ENCODE assay signal across 7 cellular contexts in genomic region chr19:45682117-45682516, GRCh38. TPM values are rescaled to one million over a fixed set of nuclear protein-coding genes. Genes with fewer than 3 reads are reported as not detected.
DNase-seq lines count a peak whose midpoint lies in the region; ATAC-seq, FAIRE-seq and TF ChIP-seq lines count a peak whose summit lies in the region.
"Had no signal": no experiment of that assay in that cellular context is flagged by ENCODE, and none has a peak within 500 bp of the region (broad histone marks: within the 10 kb centered on the region; RNA-seq: fewer than 3 reads in every experiment).

No MANE protein-coding gene starts in this region.

- H3K79me1 ChIP-seq in H1 (ENCODE audit: low read depth, low read length) = no peaks in the 10 kb centered on the region

- H3K4me2 ChIP-seq in H1 (ENCODE audit: insufficient read depth in 1 of 2, low read depth in 2 of 2, low read length in 2 of 2) = peak overlapping the region; percentile 2 to 81; a peak in 3 of 4 replicates

- H3K4ac ChIP-seq in H1 (replicated peaks; ENCODE audit: insufficient read length, low read depth, low read length) = no peak overlapping the region

- H2BK5ac ChIP-seq in H1 (ENCODE audit: low read depth, low read length) = no peak overlapping the region

- peaks cover 5% of the 10 kb centered on the region for H3K23me2 ChIP-seq in H1 (ENCODE audit: low read depth, low read length)

- 74% methylated on average over 8 of the region's 8 CpGs; no CpG with 5 or more reads in 1 of the 2 experiments for WGBS in H1 (ENCODE audit: extremely low coverage in 1 of 2, insufficient coverage in 1 of 2, insufficient read length in 1 of 2, insufficient replicate concordance in 2 of 2, low coverage in 1 of 2, low lambda C conversion rate in 2 of 2, missing lambda C conversion rate in 1 of 2), 2 experiments

- no peak overlapping the region for H3K18ac ChIP-seq in H1 (ENCODE audit: extremely low read depth, low read length)

- TF ChIP-seq EP300 in H1 (IDR thresholded peaks at IDR 0.05; ENCODE audit: borderline replicate concordance in 1 of 2, low read depth in 2 of 2, low read length in 2 of 2) = no peak

- H3K79me2 ChIP-seq in H1 (ENCODE audit: control insufficient read depth in 1 of 2, insufficient read depth in 2 of 2, low read length in 2 of 2) = no peaks in the 10 kb centered on the region

- H3K27me3 ChIP-seq in H1 (replicated peaks in 1 of 4; ENCODE audit: control insufficient read depth in 3 of 4, extremely low read depth in 1 of 4, insufficient read depth in 3 of 4, low read length in 3 of 4) (peaks cover 0 to 5% (median 0%) of the 10 kb centered on the region in 4 experiments; a peak in 3 of 7 replicates), stomach smooth muscle (ENCODE audit: control insufficient read depth in 1 of 2, insufficient read depth in 2 of 2, low read length in 2 of 2) (peaks cover 18 to 19% of the 10 kb centered on the region in 2 donors)

- intact Hi-C loops in activated CD4-positive, alpha-beta T cell treated with anti-CD3 and anti-CD28 coated beads for 36 hours (cut with DNase I, micrococcal nuclease) = no loop called here

- H3K9me3 Mint-ChIP-seq in activated CD4-positive, alpha-beta T cell treated with anti-CD3 and anti-CD28 coated beads, Interleukin-2, amount 10 ng/mL, durations not matched to agents 7 days and 5 days = no peaks in the 10 kb centered on the region
- no peaks in the 10 kb centered on the region for H3K9me3 Mint-ChIP-seq in activated CD4-positive, alpha-beta T cell treated with anti-CD3 and anti-CD28 coated beads for 36 hours (ENCODE audit: low read depth)
- H3K9me3 Mint-ChIP-seq: T-helper 1 cell treated with Interleukin-12 subunit alpha and Interleukin-12 subunit beta and Interleukin-4 antibody, amounts not matched to agents 30 μg/mL and 1 μg/mL, for 36 hours had no signal

- H2AFZ ChIP-seq in H1 (ENCODE audit: low read length) = no peak overlapping the region

- H3K4me3 Mint-ChIP-seq in activated CD4-positive, alpha-beta T cell treated with anti-CD3 and anti-CD28 coated beads, Interleukin-2, amount 10 ng/mL, durations not matched to agents 7 days and 5 days = peak overlapping the region; percentile 6
- no peak overlapping the region for H3K4me3 Mint-ChIP-seq in activated CD4-positive, alpha-beta T cell treated with anti-CD3 and anti-CD28 coated beads for 36 hours

- H2BK20ac ChIP-seq in H1 (ENCODE audit: low read length) = no peak overlapping the region

- CTCF ChIA-PET in activated CD4-positive, alpha-beta T cell treated with anti-CD3 and anti-CD28 coated beads, Interleukin-2, amount 10 ng/mL, durations not matched to agents 7 days and 5 days (lab: Charles Lee) = interaction anchor here (0.6 to 9.2 kb wide), 5 partner anchors 10 to 39 kb away, joined by 3 to 80 read pairs (median 3); partner anchors contain the start of genes QPCTL and SNRPD2
- CTCF ChIA-PET in activated CD4-positive, alpha-beta T cell treated with anti-CD3 and anti-CD28 coated beads for 36 hours (lab: Charles Lee) = interaction anchor here (0.5 to 2.6 kb wide), 7 partner anchors 8 to 280 kb away, joined by 3 to 20 read pairs (median 4); partner anchors contain the start of genes FBXO46, OPA3, QPCTL and SNRPD2
- CTCF ChIA-PET in H1 (lab: Charles Lee; ENCODE audit: partially characterized antibody) = interaction anchor here (0.7 to 9.6 kb wide), 11 partner anchors 9 to 202 kb away, joined by 3 to 98 read pairs (median 4); partner anchors contain the start of genes QPCTL, SIX5 and SNRPD2

- no peak overlapping the region for H2BK15ac ChIP-seq in H1 (ENCODE audit: low read length)

- POLR2A ChIA-PET in activated CD4-positive, alpha-beta T cell treated with anti-CD3 and anti-CD28 coated beads, Interleukin-2, amount 10 ng/mL, durations not matched to agents 7 days and 5 days (lab: Charles Lee) = no interaction called here
- POLR2A ChIA-PET in activated CD4-positive, alpha-beta T cell treated with anti-CD3 and anti-CD28 coated beads for 36 hours (lab: Charles Lee) = no interaction called here
- POLR2A ChIA-PET in H1 (lab: Charles Lee; ENCODE audit: partially characterized antibody) = interaction anchor here (0.6 to 5.1 kb wide), 6 partner anchors 8 to 216 kb away, joined by 3 to 34 read pairs (median 4); partner anchors contain the start of genes QPCTL and SNRPD2

- peaks cover 20% of the 10 kb centered on the region for H3K36me3 Mint-ChIP-seq in activated CD4-positive, alpha-beta T cell treated with anti-CD3 and anti-CD28 coated beads, Interleukin-2, amount 10 ng/mL, durations not matched to agents 7 days and 5 days (ENCODE audit: low read depth)
- peaks cover 26% of the 10 kb centered on the region for H3K36me3 Mint-ChIP-seq in activated CD4-positive, alpha-beta T cell treated with anti-CD3 and anti-CD28 coated beads for 36 hours (ENCODE audit: low read depth)

- H3K4me1 ChIP-seq in H1 (replicated peaks in 1 of 4; ENCODE audit: control insufficient read depth in 3 of 4, insufficient read depth in 4 of 4, low read length in 3 of 4) (peaks cover 0 to 7% (median 3%) of the 10 kb centered on the region in 4 experiments; a peak in 4 of 7 replicates), stomach smooth muscle (ENCODE audit: control insufficient read depth, insufficient read depth, low read length) (peaks cover 20% of the 10 kb centered on the region)

- no peak for FAIRE-seq in H1 (lab: Jason Lieb, UNC)

- TF ChIP-seq RAD21 in H1 (IDR thresholded peaks at IDR 0.05 in 1 of 2, conservative IDR thresholded peaks at IDR 0.05 in 1 of 2; ENCODE audit: low read depth in 2 of 2, low read length in 2 of 2) = no peak

- peaks cover 7% of the 10 kb centered on the region for H3K27me3 Mint-ChIP-seq in activated CD4-positive, alpha-beta T cell treated with anti-CD3 and anti-CD28 coated beads, Interleukin-2, amount 10 ng/mL, durations not matched to agents 7 days and 5 days
- no peaks in the 10 kb centered on the region for H3K27me3 Mint-ChIP-seq in activated CD4-positive, alpha-beta T cell treated with anti-CD3 and anti-CD28 coated beads for 36 hours

- H3K14ac ChIP-seq in H1 (ENCODE audit: insufficient read length) = no peak overlapping the region

- H3K4me3 ChIP-seq in H1 (ENCODE audit: extremely low read depth in 1 of 4, insufficient read depth in 2 of 4, low read depth in 3 of 4, low read length in 4 of 4) = peak overlapping the region in 2 of 4 experiments; percentile 33 to 57; a peak in 4 of 8 replicates
- peak overlapping the region in 1 of 2 donors; percentile 71 for H3K4me3 ChIP-seq in stomach smooth muscle (ENCODE audit: low read length in 2 of 2)

- H3K23ac ChIP-seq in H1 (ENCODE audit: insufficient read length) = no peak overlapping the region

- no peak for TF ChIP-seq POLR2A in H1 (IDR thresholded peaks at IDR 0.05; ENCODE audit: control extremely low read depth in 1 of 2, low read depth in 2 of 2, low read length in 2 of 2)

- no peak overlapping the region for H2BK12ac ChIP-seq in H1 (ENCODE audit: low read depth, low read length)

- no peak for ATAC-seq in activated CD4-positive, alpha-beta T cell treated with anti-CD3 and anti-CD28 coated beads for 36 hours

- H3K4me1 Mint-ChIP-seq in activated CD4-positive, alpha-beta T cell treated with anti-CD3 and anti-CD28 coated beads, Interleukin-2, amount 10 ng/mL, durations not matched to agents 7 days and 5 days = peaks cover 19% of the 10 kb centered on the region
- H3K4me1 Mint-ChIP-seq in activated CD4-positive, alpha-beta T cell treated with anti-CD3 and anti-CD28 coated beads for 36 hours = peaks cover 18% of the 10 kb centered on the region

- peaks cover 2 to 5% of the 10 kb centered on the region in 2 experiments for H4K20me1 ChIP-seq in H1 (replicated peaks in 1 of 2; ENCODE audit: control insufficient read depth in 1 of 2, insufficient read depth in 2 of 2, low read length in 2 of 2)

- no peak overlapping the region for H4K8ac ChIP-seq in H1 (ENCODE audit: extremely low read depth, insufficient read depth, low read length)

- no peak overlapping the region for H4K91ac ChIP-seq in H1 (replicated peaks; ENCODE audit: insufficient read length, low read length)

- DNase-seq in activated CD4-positive, alpha-beta T cell treated with anti-CD3 and anti-CD28 coated beads, Interleukin-2, amount 10 ng/mL, durations not matched to agents 7 days and 5 days = no peak
- DNase-seq in activated CD4-positive, alpha-beta T cell treated with anti-CD3 and anti-CD28 coated beads for 36 hours = no peak
- DNase-seq in H1 (ENCODE audit: low read depth in 1 of 2, low spot score in 2 of 2) (no peak), T-helper 1 cell (no peak), DMS153 (lab: John Stamatoyannopoulos, UW) (no peak)

- H3K27ac Mint-ChIP-seq in activated CD4-positive, alpha-beta T cell treated with anti-CD3 and anti-CD28 coated beads, Interleukin-2, amount 10 ng/mL, durations not matched to agents 7 days and 5 days = no peak overlapping the region
- H3K27ac Mint-ChIP-seq in activated CD4-positive, alpha-beta T cell treated with anti-CD3 and anti-CD28 coated beads for 36 hours = no peak overlapping the region

- H3K56ac ChIP-seq in H1 (replicated peaks; ENCODE audit: insufficient read length, low read depth, low read length) = no peak overlapping the region

- peaks cover 1 to 29% (median 14%) of the 10 kb centered on the region in 4 experiments; a peak in 7 of 8 replicates for H3K36me3 ChIP-seq in H1 (ENCODE audit: control insufficient read depth in 2 of 4, insufficient read depth in 4 of 4, low read length in 3 of 4)
- peaks cover 13 to 16% of the 10 kb centered on the region in 2 donors for H3K36me3 ChIP-seq in stomach smooth muscle (ENCODE audit: control insufficient read depth in 2 of 2, insufficient read depth in 2 of 2, low read length in 2 of 2)

- H3K27ac ChIP-seq in H1 (ENCODE audit: low read depth, low read length) (no peak overlapping the region), stomach smooth muscle (ENCODE audit: low read length) (peak overlapping the region; percentile 55)

- no peak overlapping the region for H2BK120ac ChIP-seq in H1 (replicated peaks; ENCODE audit: low read depth, low read length)

- TF ChIP-seq CTCF in H1 (IDR thresholded peaks at IDR 0.05; ENCODE audit: control extremely low read depth in 1 of 3, insufficient read depth in 1 of 3, low read depth in 1 of 3, low read length in 3 of 3) = no peak

- H3K9me3 ChIP-seq in H1 (ENCODE audit: insufficient read depth in 2 of 2, low read depth in 1 of 2, low read length in 1 of 2) = no peaks in the 10 kb centered on the region
- no peaks in the 10 kb centered on the region for H3K9me3 ChIP-seq in stomach smooth muscle (ENCODE audit: control insufficient read depth in 2 of 2, low read length in 2 of 2)

- H3K9ac ChIP-seq in H1 (replicated peaks in 1 of 4; ENCODE audit: extremely low read depth in 1 of 4, low read depth in 3 of 4, low read length in 3 of 4) (no peak overlapping the region), stomach smooth muscle (ENCODE audit: low read length in 2 of 2) (peak overlapping the region in 1 of 2 donors; percentile 3)

- no peak overlapping the region for H4K5ac ChIP-seq in H1 (ENCODE audit: insufficient read length, low read depth, low read length)

- no peak overlapping the region for H2AK5ac ChIP-seq in H1 (ENCODE audit: low read depth, low read length)

RNA-seq across cellular contexts. Expression of gene SNRPD2, which starts 9.6 kb away (rescaled TPM):
- 100 to 1,000 TPM; 485 to 566 TPM for total RNA-seq in activated CD4-positive, alpha-beta T cell treated with anti-CD3 and anti-CD28 coated beads, Interleukin-2, amount 10 ng/mL, durations not matched to agents 7 days and 5 days
- total RNA-seq in activated CD4-positive, alpha-beta T cell treated with anti-CD3 and anti-CD28 coated beads for 36 hours = 100 to 1,000 TPM; 619 to 839 TPM
- 759 and 761 TPM in 2 replicates for total RNA-seq in H1 (2021; fragmentation: NEBNext Ultra II Directional; extraction: Animal tissue kit (Norgen Biotek cat#: 25700))
- 493 and 645 TPM in 2 replicates for polyA plus RNA-seq in H1 (2011; rRNA removed)
- polyA plus RNA-seq in H1 (2011; cell fraction: cytosol; rRNA removed) = 908 TPM
- polyA plus RNA-seq in H1 (2011; cell fraction: nucleus; rRNA removed) = 511 TPM
- polyA plus RNA-seq in H1 (2012, experiment 1 of 2) = 587 to 956 TPM (median 875 TPM) in 4 replicates
- polyA plus RNA-seq in H1 (2012, experiment 2 of 2) = 702 TPM
- polyA plus RNA-seq in H1 (2013, experiment 1 of 2) = 2,416 TPM
- polyA plus RNA-seq in H1 (2013, experiment 2 of 2) = 2,457 TPM
- polyA minus RNA-seq in H1 (2011; rRNA and poly(A)+ RNA removed) = 127 and 148 TPM in 2 replicates
- 123 TPM for polyA minus RNA-seq in H1 (2011; cell fraction: cytosol; rRNA and poly(A)+ RNA removed)
- polyA minus RNA-seq in H1 (2011; cell fraction: nucleus; rRNA and poly(A)+ RNA removed) = 192 TPM

RNA-seq across cellular contexts. Expression of gene QPCTL, which starts 10.3 kb away (rescaled TPM):
- total RNA-seq in activated CD4-positive, alpha-beta T cell treated with anti-CD3 and anti-CD28 coated beads, Interleukin-2, amount 10 ng/mL, durations not matched to agents 7 days and 5 days = 1 to 10 TPM; 6.1 to 7.3 TPM
- total RNA-seq in activated CD4-positive, alpha-beta T cell treated with anti-CD3 and anti-CD28 coated beads for 36 hours = 10 to 100 TPM; 17.3 to 18.7 TPM
- total RNA-seq in H1 (2021; fragmentation: NEBNext Ultra II Directional; extraction: Animal tissue kit (Norgen Biotek cat#: 25700)) = 25.2 and 27.1 TPM in 2 replicates
- polyA plus RNA-seq in H1 (2011; rRNA removed) = 35.3 and 49.3 TPM in 2 replicates
- 25.1 TPM for polyA plus RNA-seq in H1 (2011; cell fraction: cytosol; rRNA removed)
- polyA plus RNA-seq in H1 (2011; cell fraction: nucleus; rRNA removed) = 66.5 TPM
- 24.3 to 29.8 TPM (median 24.9 TPM) in 4 replicates for polyA plus RNA-seq in H1 (2012, experiment 1 of 2)
- 36.1 TPM for polyA plus RNA-seq in H1 (2012, experiment 2 of 2)
- 26.5 TPM for polyA plus RNA-seq in H1 (2013, experiment 1 of 2)
- polyA plus RNA-seq in H1 (2013, experiment 2 of 2) = 27.2 TPM
- polyA minus RNA-seq in H1 (2011; rRNA and poly(A)+ RNA removed) = 15.5 and 21.6 TPM in 2 replicates
- polyA minus RNA-seq in H1 (2011; cell fraction: cytosol; rRNA and poly(A)+ RNA removed) = 13.3 TPM
- polyA minus RNA-seq in H1 (2011; cell fraction: nucleus; rRNA and poly(A)+ RNA removed) = 17.3 TPM

RNA-seq across cellular contexts. Expression of gene GIPR, which starts 14.1 kb away (rescaled TPM):
- 1 to 10 TPM; 1.3 to 1.4 TPM for total RNA-seq in activated CD4-positive, alpha-beta T cell treated with anti-CD3 and anti-CD28 coated beads, Interleukin-2, amount 10 ng/mL, durations not matched to agents 7 days and 5 days
- 1 to 10 TPM; 4.5 to 5.9 TPM for total RNA-seq in activated CD4-positive, alpha-beta T cell treated with anti-CD3 and anti-CD28 coated beads for 36 hours
- 0.54 and 1.3 TPM in 2 replicates for total RNA-seq in H1 (2021; fragmentation: NEBNext Ultra II Directional; extraction: Animal tissue kit (Norgen Biotek cat#: 25700))
- polyA plus RNA-seq in H1 (2011; rRNA removed) = 0.42 and 1.0 TPM in 2 replicates
- 1.0 TPM for polyA plus RNA-seq in H1 (2011; cell fraction: cytosol; rRNA removed)
- 4.3 TPM for polyA plus RNA-seq in H1 (2011; cell fraction: nucleus; rRNA removed)
- polyA plus RNA-seq in H1 (2012, experiment 1 of 2) = 0.80 to 1.7 TPM (median 1.1 TPM) in 4 replicates
- 0.50 TPM for polyA plus RNA-seq in H1 (2012, experiment 2 of 2)
- polyA plus RNA-seq in H1 (2013, experiment 1 of 2) = 0.57 TPM
- 0.74 TPM for polyA plus RNA-seq in H1 (2013, experiment 2 of 2)
- 0.46 and 1.5 TPM in 2 replicates for polyA minus RNA-seq in H1 (2011; rRNA and poly(A)+ RNA removed)
- polyA minus RNA-seq in H1 (2011; cell fraction: cytosol; rRNA and poly(A)+ RNA removed) = not detected
- 1.9 TPM for polyA minus RNA-seq in H1 (2011; cell fraction: nucleus; rRNA and poly(A)+ RNA removed)

RNA-seq across cellular contexts. Expression of gene EML2, which starts 42.9 kb away (rescaled TPM):
- total RNA-seq in activated CD4-positive, alpha-beta T cell treated with anti-CD3 and anti-CD28 coated beads, Interleukin-2, amount 10 ng/mL, durations not matched to agents 7 days and 5 days = 10 to 100 TPM; 80.7 to 87.3 TPM
- 100 to 1,000 TPM; 121 to 134 TPM for total RNA-seq in activated CD4-positive, alpha-beta T cell treated with anti-CD3 and anti-CD28 coated beads for 36 hours
- total RNA-seq in H1 (2021; fragmentation: NEBNext Ultra II Directional; extraction: Animal tissue kit (Norgen Biotek cat#: 25700)) = 28.1 and 28.8 TPM in 2 replicates
- polyA plus RNA-seq in H1 (2011; rRNA removed) = 29.4 and 45.4 TPM in 2 replicates
- 41.5 TPM for polyA plus RNA-seq in H1 (2011; cell fraction: cytosol; rRNA removed)
- 135 TPM for polyA plus RNA-seq in H1 (2011; cell fraction: nucleus; rRNA removed)
- polyA plus RNA-seq in H1 (2012, experiment 1 of 2) = 36.7 to 46.1 TPM (median 43.1 TPM) in 4 replicates
- polyA plus RNA-seq in H1 (2012, experiment 2 of 2) = 23.6 TPM
- polyA plus RNA-seq in H1 (2013, experiment 1 of 2) = 14.5 TPM
- 13.1 TPM for polyA plus RNA-seq in H1 (2013, experiment 2 of 2)
- polyA minus RNA-seq in H1 (2011; rRNA and poly(A)+ RNA removed) = 31.1 and 51.6 TPM in 2 replicates
- 33.6 TPM for polyA minus RNA-seq in H1 (2011; cell fraction: cytosol; rRNA and poly(A)+ RNA removed)
- 36.1 TPM for polyA minus RNA-seq in H1 (2011; cell fraction: nucleus; rRNA and poly(A)+ RNA removed)

RNA-seq across cellular contexts. Expression of gene FBXO46, which starts 48.6 kb away (rescaled TPM):
- 10 to 100 TPM; 38.5 to 40.0 TPM for total RNA-seq in activated CD4-positive, alpha-beta T cell treated with anti-CD3 and anti-CD28 coated beads, Interleukin-2, amount 10 ng/mL, durations not matched to agents 7 days and 5 days
- 10 to 100 TPM; 32.3 to 43.3 TPM for total RNA-seq in activated CD4-positive, alpha-beta T cell treated with anti-CD3 and anti-CD28 coated beads for 36 hours
- 38.9 and 42.3 TPM in 2 replicates for total RNA-seq in H1 (2021; fragmentation: NEBNext Ultra II Directional; extraction: Animal tissue kit (Norgen Biotek cat#: 25700))
- polyA plus RNA-seq in H1 (2011; rRNA removed) = 11.2 and 22.1 TPM in 2 replicates
- 17.2 TPM for polyA plus RNA-seq in H1 (2011; cell fraction: cytosol; rRNA removed)
- 37.0 TPM for polyA plus RNA-seq in H1 (2011; cell fraction: nucleus; rRNA removed)
- 12.7 to 20.2 TPM (median 18.5 TPM) in 4 replicates for polyA plus RNA-seq in H1 (2012, experiment 1 of 2)
- 12.9 TPM for polyA plus RNA-seq in H1 (2012, experiment 2 of 2)
- 21.3 TPM for polyA plus RNA-seq in H1 (2013, experiment 1 of 2)
- 21.9 TPM for polyA plus RNA-seq in H1 (2013, experiment 2 of 2)
- 5.4 and 9.2 TPM in 2 replicates for polyA minus RNA-seq in H1 (2011; rRNA and poly(A)+ RNA removed)
- 15.4 TPM for polyA minus RNA-seq in H1 (2011; cell fraction: cytosol; rRNA and poly(A)+ RNA removed)
- polyA minus RNA-seq in H1 (2011; cell fraction: nucleus; rRNA and poly(A)+ RNA removed) = 16.4 TPM
